1 cellular context compared by ENCODE assay signal in genomic region chr7:27181795-27182275, GRCh38.
A peak's percentile ranks its signal among the peaks of the same experiment; 100 is the strongest.
TF ChIP-seq lines count a peak whose summit lies in the region.

No MANE protein-coding gene starts in this region.

TF ChIP-seq in HEK293, 187 proteins besides CTCF, POLR2A, EP300 and RAD21:
- TF ChIP-seq IKZF3 (tag by site-specific recombination; IDR thresholded peaks at IDR 0.05): peak; percentile 24; the same call in 1 of the 2 replicates
- TF ChIP-seq ZFHX2 (tag by site-specific recombination; conservative IDR thresholded peaks at IDR 0.05): peak; percentile 26; the same call in 1 of the 2 replicates
- TF ChIP-seq ZNF600 (tag by site-specific recombination; IDR thresholded peaks at IDR 0.05): peak; percentile 58; the same call in 1 of the 2 replicates
- TF ChIP-seq EGR2 (tag by site-specific recombination; IDR thresholded peaks at IDR 0.05; ENCODE audit: low read depth): peak; percentile 37
- TF ChIP-seq ZNF292 (tag by site-specific recombination; IDR thresholded peaks at IDR 0.05; ENCODE audit: borderline replicate concordance, low read depth): no peak
- peak; percentile 86 for TF ChIP-seq ZBTB17 (tag by site-specific recombination; IDR thresholded peaks at IDR 0.05)
- TF ChIP-seq, protein P1, sequence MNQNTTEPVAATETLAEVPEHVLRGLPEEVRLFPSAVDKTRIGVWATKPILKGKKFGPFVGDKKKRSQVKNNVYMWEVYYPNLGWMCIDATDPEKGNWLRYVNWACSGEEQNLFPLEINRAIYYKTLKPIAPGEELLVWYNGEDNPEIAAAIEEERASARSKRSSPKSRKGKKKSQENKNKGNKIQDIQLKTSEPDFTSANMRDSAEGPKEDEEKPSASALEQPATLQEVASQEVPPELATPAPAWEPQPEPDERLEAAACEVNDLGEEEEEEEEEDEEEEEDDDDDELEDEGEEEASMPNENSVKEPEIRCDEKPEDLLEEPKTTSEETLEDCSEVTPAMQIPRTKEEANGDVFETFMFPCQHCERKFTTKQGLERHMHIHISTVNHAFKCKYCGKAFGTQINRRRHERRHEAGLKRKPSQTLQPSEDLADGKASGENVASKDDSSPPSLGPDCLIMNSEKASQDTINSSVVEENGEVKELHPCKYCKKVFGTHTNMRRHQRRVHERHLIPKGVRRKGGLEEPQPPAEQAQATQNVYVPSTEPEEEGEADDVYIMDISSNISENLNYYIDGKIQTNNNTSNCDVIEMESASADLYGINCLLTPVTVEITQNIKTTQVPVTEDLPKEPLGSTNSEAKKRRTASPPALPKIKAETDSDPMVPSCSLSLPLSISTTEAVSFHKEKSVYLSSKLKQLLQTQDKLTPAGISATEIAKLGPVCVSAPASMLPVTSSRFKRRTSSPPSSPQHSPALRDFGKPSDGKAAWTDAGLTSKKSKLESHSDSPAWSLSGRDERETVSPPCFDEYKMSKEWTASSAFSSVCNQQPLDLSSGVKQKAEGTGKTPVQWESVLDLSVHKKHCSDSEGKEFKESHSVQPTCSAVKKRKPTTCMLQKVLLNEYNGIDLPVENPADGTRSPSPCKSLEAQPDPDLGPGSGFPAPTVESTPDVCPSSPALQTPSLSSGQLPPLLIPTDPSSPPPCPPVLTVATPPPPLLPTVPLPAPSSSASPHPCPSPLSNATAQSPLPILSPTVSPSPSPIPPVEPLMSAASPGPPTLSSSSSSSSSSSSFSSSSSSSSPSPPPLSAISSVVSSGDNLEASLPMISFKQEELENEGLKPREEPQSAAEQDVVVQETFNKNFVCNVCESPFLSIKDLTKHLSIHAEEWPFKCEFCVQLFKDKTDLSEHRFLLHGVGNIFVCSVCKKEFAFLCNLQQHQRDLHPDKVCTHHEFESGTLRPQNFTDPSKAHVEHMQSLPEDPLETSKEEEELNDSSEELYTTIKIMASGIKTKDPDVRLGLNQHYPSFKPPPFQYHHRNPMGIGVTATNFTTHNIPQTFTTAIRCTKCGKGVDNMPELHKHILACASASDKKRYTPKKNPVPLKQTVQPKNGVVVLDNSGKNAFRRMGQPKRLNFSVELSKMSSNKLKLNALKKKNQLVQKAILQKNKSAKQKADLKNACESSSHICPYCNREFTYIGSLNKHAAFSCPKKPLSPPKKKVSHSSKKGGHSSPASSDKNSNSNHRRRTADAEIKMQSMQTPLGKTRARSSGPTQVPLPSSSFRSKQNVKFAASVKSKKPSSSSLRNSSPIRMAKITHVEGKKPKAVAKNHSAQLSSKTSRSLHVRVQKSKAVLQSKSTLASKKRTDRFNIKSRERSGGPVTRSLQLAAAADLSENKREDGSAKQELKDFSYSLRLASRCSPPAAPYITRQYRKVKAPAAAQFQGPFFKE (tag by site-specific recombination; IDR thresholded peaks at IDR 0.05; ENCODE audit: borderline replicate concordance): no peak
TF ChIP-seq in HEK293: peak in this region for 5.
